Comparison of ENCODE assay signal across 25 cellular contexts in genomic region chr15:34264070-34264469, GRCh38.
"Had no signal": no experiment of that assay in that cellular context is flagged by ENCODE, and none has a peak within 500 bp of the region (broad histone marks: within the 10 kb centered on the region; RNA-seq: fewer than 3 reads in every experiment).

No MANE protein-coding gene starts in this region.

- H3K36me3 ChIP-seq: brain microvascular endothelial cell, cardiac muscle cell, SJCRH30, WERI-Rb-1 had no signal

- H3K27me3 ChIP-seq: brain microvascular endothelial cell, cardiac muscle cell, Peyer's patch, SJCRH30 had no signal

- DNase-seq: activated CD4-positive, alpha-beta T cell treated with anti-CD3 and anti-CD28 coated beads for 4 hours; activated CD4-positive, alpha-beta T cell treated with anti-CD3 and anti-CD28 coated beads, Interleukin-2, amount 50 U/mL, for 48 hours; activated gamma-delta T cell treated with Interleukin-2 at 50 U/mL for 16 hours; activated naive CD4-positive, alpha-beta T cell treated with anti-CD3 and anti-CD28 coated beads, Interleukin-2, amount 50 U/mL, for 16 hours; activated T-cell treated with anti-CD3 and anti-CD28 coated beads, Interleukin-2, amount 50 U/mL, for 48 hours; brain microvascular endothelial cell; cerebellar nuclear complex; Karpas-422; MM.1S; NCI-H1105; NCI-H1436; NCI-H1694 treated with DMSO at 0.1 percent for 48 hours; NCI-H2029 treated with DMSO at 0.1 percent for 48 hours; NCI-H345; NCI-H510A treated with DMSO at 0.1 percent for 48 hours; Peyer's patch; Right ventricle myocardium superior; SJCRH30; SK-N-SH; T-helper 1 cell; WERI-Rb-1 had no signal

- H3K9me3 Mint-ChIP-seq: activated T-helper 2 cell treated with anti-CD3 and anti-CD28 coated beads, Interferon-gamma antibody, Interleukin-2, Interleukin-4, amounts not matched to agents 10 μg/mL and 5 μg/mL and 100 μg/mL, durations not matched to agents 14 hours and 24 hours and 36 hours had no signal

- H3K4me1 ChIP-seq: Peyer's patch, SJCRH30 had no signal

- ATAC-seq: activated CD4-positive, CD25-positive, alpha-beta regulatory T cell treated with anti-CD3 and anti-CD28 coated beads, Interleukin-2, amount 50 U/mL, for 24 hours had no signal

- H3K27ac Mint-ChIP-seq: activated T-helper 2 cell treated with anti-CD3 and anti-CD28 coated beads, Interferon-gamma antibody, Interleukin-2, Interleukin-4, amounts not matched to agents 10 μg/mL and 5 μg/mL and 100 μg/mL, durations not matched to agents 14 hours and 24 hours and 36 hours had no signal

- H3K27ac ChIP-seq: brain microvascular endothelial cell, cardiac muscle cell, Peyer's patch, RWPE1, SJCRH30, WERI-Rb-1 had no signal

- H3K9me3 ChIP-seq: Peyer's patch, SJCRH30, SK-N-SH had no signal

- H3K4me3 ChIP-seq: cardiac muscle cell, Peyer's patch, SJCRH30 had no signal
